10 cellular contexts compared by ENCODE assay signal in genomic region chr17:76238847-76239537, GRCh38. TPM values are rescaled to one million over a fixed set of nuclear protein-coding genes. Genes with fewer than 3 reads are reported as not detected.
A peak's percentile ranks its signal among the peaks of the same experiment; 100 is the strongest.
DNase-seq lines count a peak whose midpoint lies in the region; FAIRE-seq and TF ChIP-seq lines count a peak whose summit lies in the region.
"Had no signal": no experiment of that assay in that cellular context is flagged by ENCODE, and none has a peak within 500 bp of the region (broad histone marks: within the 10 kb centered on the region; RNA-seq: fewer than 3 reads in every experiment).

No MANE protein-coding gene starts in this region.

- H3K9me3 ChIP-seq in endodermal cell (ENCODE audit: control insufficient read depth, low read length) (no peaks in the 10 kb centered on the region), small intestine (ENCODE audit: control insufficient read depth, low read depth) (no peaks in the 10 kb centered on the region)

- no peak for TF ChIP-seq CTCF in endodermal cell (conservative IDR thresholded peaks at IDR 0.05)

- no peak overlapping the region for H3K4me3 ChIP-seq in endodermal cell (ENCODE audit: low read length)
- peak overlapping the region in 1 of 2 donors; percentile 69 for H3K4me3 ChIP-seq in small intestine (ENCODE audit: low read depth in 1 of 2, low read length in 2 of 2)

- no peak overlapping the region for H3K9ac ChIP-seq in endodermal cell (ENCODE audit: extremely low read depth, low read length, poor library complexity, severe bottlenecking)

- H3K4me1 ChIP-seq in endodermal cell (ENCODE audit: control insufficient read depth, insufficient read depth, low read length), result no peaks in the 10 kb centered on the region
- peaks cover 0 to 2% of the 10 kb centered on the region in 2 donors for H3K4me1 ChIP-seq in small intestine (ENCODE audit: control insufficient read depth in 2 of 2, insufficient read depth in 1 of 2, low read depth in 1 of 2, low read length in 1 of 2)

- H3K4me1 Mint-ChIP-seq in T-helper 1 cell treated with Interleukin-12 subunit alpha and Interleukin-12 subunit beta and Interleukin-4 antibody, amounts not matched to agents 30 μg/mL and 1 μg/mL, for 36 hours (ENCODE audit: low read depth), result peaks cover 61% of the 10 kb centered on the region
- H3K4me1 Mint-ChIP-seq in endodermal cell, result peaks cover 6% of the 10 kb centered on the region

- H3K4me3 Mint-ChIP-seq in T-helper 1 cell treated with Interleukin-12 subunit alpha and Interleukin-12 subunit beta and Interleukin-4 antibody, amounts not matched to agents 30 μg/mL and 1 μg/mL, for 36 hours, result peak overlapping the region; percentile 91
- peak overlapping the region; percentile 49 for H3K4me3 Mint-ChIP-seq in endodermal cell

- WGBS in endodermal cell (ENCODE audit: insufficient coverage in 1 of 2, insufficient read length in 1 of 2), 2 experiments, result 77 to 85% methylated on average over 5 to 11 of the region's 11 CpGs
- 36 to 56% (median 43%) methylated on average over 11 of the region's 11 CpGs for WGBS in small intestine, 3 donors

- H3K27ac ChIP-seq in endodermal cell (ENCODE audit: low read depth, low read length) (no peak overlapping the region), small intestine (ENCODE audit: low read depth in 1 of 2, low read length in 1 of 2) (peak overlapping the region; percentile 32 to 97)

- H3K27ac Mint-ChIP-seq in T-helper 1 cell treated with Interleukin-12 subunit alpha and Interleukin-12 subunit beta and Interleukin-4 antibody, amounts not matched to agents 30 μg/mL and 1 μg/mL, for 36 hours, result peak overlapping the region; percentile 87
- H3K27ac Mint-ChIP-seq in endodermal cell, result no peak overlapping the region

- H3K9me3 Mint-ChIP-seq in T-helper 1 cell treated with Interleukin-12 subunit alpha and Interleukin-12 subunit beta and Interleukin-4 antibody, amounts not matched to agents 30 μg/mL and 1 μg/mL, for 36 hours, result peaks cover 4% of the 10 kb centered on the region
- H3K9me3 Mint-ChIP-seq in endodermal cell, result no peaks in the 10 kb centered on the region

- no peaks in the 10 kb centered on the region for H3K36me3 ChIP-seq in endodermal cell (ENCODE audit: control insufficient read depth, insufficient read depth, low read length)
- no peaks in the 10 kb centered on the region for H3K36me3 ChIP-seq in small intestine (ENCODE audit: control insufficient read depth in 2 of 2, insufficient read depth in 2 of 2, low read length in 2 of 2)

- peaks cover 63% of the 10 kb centered on the region for H3K27me3 ChIP-seq in endodermal cell (ENCODE audit: control insufficient read depth, insufficient read depth, low read length, poor library complexity, severe bottlenecking)
- no peaks in the 10 kb centered on the region for H3K27me3 ChIP-seq in small intestine (ENCODE audit: control insufficient read depth in 2 of 2, insufficient read depth in 2 of 2, low read length in 2 of 2)

- H3K36me3 Mint-ChIP-seq in T-helper 1 cell treated with Interleukin-12 subunit alpha and Interleukin-12 subunit beta and Interleukin-4 antibody, amounts not matched to agents 30 μg/mL and 1 μg/mL, for 36 hours (ENCODE audit: low read depth), result peaks cover 19% of the 10 kb centered on the region
- H3K36me3 Mint-ChIP-seq in endodermal cell (ENCODE audit: low read depth), result no peaks in the 10 kb centered on the region

- DNase-seq in T-helper 1 cell, result no peak
- DNase-seq in SW480 (ENCODE audit: low spot score), result peak; percentile 16
- DNase-seq in endodermal cell, result peak; percentile 36
- DNase-seq in small intestine, result no peak
- no peak for DNase-seq in HTR-8/SVneo (ENCODE audit: insufficient read length, low spot score)
- DNase-seq in COLO668 (lab: John Stamatoyannopoulos, UW; ENCODE audit: unreplicated experiment), result no peak
- no peak for DNase-seq in epidermal melanocyte (ENCODE audit: insufficient read length, low spot score)
- DNase-seq: NCI-H446 treated with DMSO at 0.1 percent for 48 hours had no signal

- H3K27me3 Mint-ChIP-seq in T-helper 1 cell treated with Interleukin-12 subunit alpha and Interleukin-12 subunit beta and Interleukin-4 antibody, amounts not matched to agents 30 μg/mL and 1 μg/mL, for 36 hours (ENCODE audit: low read depth), result no peaks in the 10 kb centered on the region
- H3K27me3 Mint-ChIP-seq in endodermal cell (ENCODE audit: insufficient read depth), result peaks cover 60% of the 10 kb centered on the region

- FAIRE-seq in small intestine (lab: Jason Lieb, UNC) (no peak), HTR-8/SVneo (lab: Jason Lieb, UNC) (no peak)
- FAIRE-seq: G401.6 had no signal

RNA-seq across cellular contexts. Expression of gene RNF157, which starts 1.3 kb away (rescaled TPM):
- total RNA-seq in endodermal cell, result 10 to 100 TPM in 1 of 2 donors, 1 to 10 TPM in 1; 9.6 to 11.2 TPM
- 18.5 TPM for polyA plus RNA-seq in endodermal cell (2013, experiment 1 of 2)
- polyA plus RNA-seq in endodermal cell (2013, experiment 2 of 2), result 17.5 TPM
- polyA plus RNA-seq in small intestine, result 10 to 100 TPM; 18.1 to 30.6 (median 25.0) TPM

RNA-seq across cellular contexts. Expression of gene UBALD2, which starts 26.2 kb away (rescaled TPM):
- total RNA-seq in endodermal cell, result 10 to 100 TPM; 36.0 to 46.0 TPM
- polyA plus RNA-seq in endodermal cell (2013, experiment 1 of 2), result 66.6 TPM
- polyA plus RNA-seq in endodermal cell (2013, experiment 2 of 2), result 76.0 TPM
- 100 to 1,000 TPM in 2 of 3 donors, 10 to 100 TPM in 1; 54.3 to 118 (median 114) TPM for polyA plus RNA-seq in small intestine

Comparison
In these comparisons a context has a peak if more than half of its experiments do, and no peak if none do; other contexts are left out.
1. DNase-seq: peak in SW480 (single experiment) and endodermal cell (single experiment); none in T-helper 1 cell (0 of 5), small intestine (single experiment), HTR-8/SVneo (single experiment), COLO668 (single experiment) and epidermal melanocyte (single experiment).